ENCODE assay signal across 22 cellular contexts in genomic region chr19:35228177-35228930, GRCh38. TPM values are rescaled to one million over a fixed set of nuclear protein-coding genes. Genes with fewer than 3 reads are reported as not detected.
DNase-seq lines count a peak whose midpoint lies in the region; ATAC-seq and TF ChIP-seq lines count a peak whose summit lies in the region.
"Had no signal": no experiment of that assay in that cellular context is flagged by ENCODE, and none has a peak within 500 bp of the region (broad histone marks: within the 10 kb centered on the region; RNA-seq: fewer than 3 reads in every experiment).

TSS of gene FAM187B (minus strand) at chr19:35228739. CDS start at chr19:35228680, 59 bp downstream.

- no peaks in the 10 kb centered on the region for H3K27me3 ChIP-seq in H7 (ENCODE audit: control insufficient read depth, insufficient read depth, low read length)
- H3K27me3 ChIP-seq: BE2C, transverse colon had no signal

- TF ChIP-seq CTCF in GM10248 (IDR thresholded peaks at IDR 0.05; ENCODE audit: control extremely low read depth, extremely low read depth, low read depth, missing control alignments): no peak

- CTCF ChIA-PET in GM10248 (lab: Yijun Ruan, JAX): interaction anchor here (1.5 kb wide), 1 partner anchor 13 kb away, joined by 3 read pairs; no protein-coding TSS in a partner anchor

- H3K4me3 ChIP-seq in H7 (ENCODE audit: insufficient read depth, low read depth, low read length): no peak within 1 kb of the TSS
- H3K4me3 ChIP-seq: HAP-1, PC-9, transverse colon had no signal

- POLR2A ChIA-PET in GM10248 (lab: Yijun Ruan, JAX): no interaction called here

- peak; percentile 6 for DNase-seq in GM10248 (ENCODE audit: extremely low spot score)
- peak; percentile 37 for DNase-seq in H7
- peak; percentile 13 to 14 for DNase-seq in hippocampal formation (lab: John Stamatoyannopoulos, UW)
- DNase-seq in putamen (ENCODE audit: low spot score): peak; percentile 53
- DNase-seq in activated CD4-positive, alpha-beta T cell treated with anti-CD3 and anti-CD28 coated beads for 1 hour: no peak
- DNase-seq: activated CD4-positive, alpha-beta T cell treated with anti-CD3 and anti-CD28 coated beads, Interleukin-2, amount 50 U/mL, for 4 hours; BE2C; Calu3; left cardiac atrium; MM.1S; NCI-H748 treated with DMSO at 0.1 percent for 48 hours; PC-9; SIG-M5; T-helper 1 cell; transverse colon had no signal

- ATAC-seq in HG03135 (IDR thresholded peaks at IDR 0.05; ENCODE audit: unreplicated experiment): no peak
- ATAC-seq in GM18519 (IDR thresholded peaks at IDR 0.05; ENCODE audit: low FRiP score, unreplicated experiment): no peak
- ATAC-seq: left cardiac atrium had no signal

- no peaks in the 10 kb centered on the region for H3K36me3 ChIP-seq in H7 (replicated peaks; ENCODE audit: control insufficient read depth, insufficient read depth, low read length)
- H3K36me3 ChIP-seq: BE2C, HAP-1, transverse colon had no signal

RNA-seq across cellular contexts. Expression of gene FAM187B, which starts in this region (rescaled TPM):
- not detected in 2 replicates for total RNA-seq in H7 (2014; rRNA removed; shearing (Covaris generic))
- total RNA-seq: activated T-helper 1 cell treated with anti-CD3 and anti-CD28 coated beads, Interleukin-12 subunit alpha, Interleukin-12 subunit beta, Interleukin-2, Interleukin-4 antibody, amounts not matched to agents 30 ng/mL and 10 ng/mL and 1 ng/mL, durations not matched to agents 14 hours and 24 hours and 36 hours; Calu3; fibroblast of villous mesenchyme; left cardiac atrium; neural crest cell; PC-9; renal cortical epithelial cell; transverse colon had no signal

Comparison
In these comparisons a context has a peak if more than half of its experiments do, and no peak if none do; other contexts are left out.
1. Peak in DNase-seq in H7; RNA of the gene not detected or under 1 TPM.